12 cellular contexts compared by ENCODE assay signal in genomic region chr10:114537791-114538543, GRCh38.
A peak's percentile ranks its signal among the peaks of the same experiment; 100 is the strongest.
DNase-seq lines count a peak whose midpoint lies in the region; ATAC-seq, FAIRE-seq and TF ChIP-seq lines count a peak whose summit lies in the region.
"Had no signal": no experiment of that assay in that cellular context is flagged by ENCODE, and none has a peak within 500 bp of the region (broad histone marks: within the 10 kb centered on the region; RNA-seq: fewer than 3 reads in every experiment).

No MANE protein-coding gene starts in this region.

- H4K5ac ChIP-seq in H1 (ENCODE audit: insufficient read length, low read depth, low read length), result no peak overlapping the region

- H3K9me3 ChIP-seq in OCI-LY1 (ENCODE audit: low read length), result no peaks in the 10 kb centered on the region
- H3K9me3 ChIP-seq in H1 (ENCODE audit: insufficient read depth in 2 of 2, low read depth in 1 of 2, low read length in 1 of 2), result peaks cover 0 to 3% of the 10 kb centered on the region in 2 experiments; a peak in 1 of 4 replicates
- H3K9me3 ChIP-seq: thoracic aorta had no signal

- no peaks in the 10 kb centered on the region for H3F3A ChIP-seq in OCI-LY1 (ENCODE audit: insufficient read depth, low read length)

- WGBS in H1 (ENCODE audit: extremely low coverage in 1 of 2, insufficient coverage in 1 of 2, insufficient read length in 1 of 2, insufficient replicate concordance in 2 of 2, low coverage in 1 of 2, low lambda C conversion rate in 2 of 2, missing lambda C conversion rate in 1 of 2), 2 experiments, result 24% methylated on average over 5 of the region's 5 CpGs; no CpG with 5 or more reads in 1 of the 2 experiments

- H4K91ac ChIP-seq in H1 (replicated peaks; ENCODE audit: insufficient read length, low read length), result no peak overlapping the region

- no peak overlapping the region for H2BK5ac ChIP-seq in H1 (ENCODE audit: low read depth, low read length)

- no peak overlapping the region for H3K4ac ChIP-seq in H1 (replicated peaks; ENCODE audit: insufficient read length, low read depth, low read length)

- no peak overlapping the region for H3K56ac ChIP-seq in H1 (replicated peaks; ENCODE audit: insufficient read length, low read depth, low read length)

- no peaks in the 10 kb centered on the region for H3K9me2 ChIP-seq in OCI-LY1 (ENCODE audit: low read depth, low read length)

- H3K36me3 Mint-ChIP-seq in activated naive CD4-positive, alpha-beta T cell treated with anti-CD3 and anti-CD28 coated beads, Interleukin-2, amount 50 U/mL, for 24 hours, result no peaks in the 10 kb centered on the region
- no peaks in the 10 kb centered on the region for H3K36me3 Mint-ChIP-seq in stimulated activated naive B cell treated with anti-CD40 and anti-IgM and Interleukin-4, amounts not matched to agents 10 μg/mL and 1 μg/mL and 100 μg/mL, for 72 hours

- no peak overlapping the region for H2BK120ac ChIP-seq in H1 (replicated peaks; ENCODE audit: low read depth, low read length)

- no peak overlapping the region for H2AK5ac ChIP-seq in H1 (ENCODE audit: low read depth, low read length)

- H3K79me1 ChIP-seq in H1 (ENCODE audit: low read depth, low read length), result no peaks in the 10 kb centered on the region

- no peak overlapping the region for H3K23ac ChIP-seq in H1 (ENCODE audit: insufficient read length)

- no peaks in the 10 kb centered on the region for H3K27me3 Mint-ChIP-seq in activated naive CD4-positive, alpha-beta T cell treated with anti-CD3 and anti-CD28 coated beads, Interleukin-2, amount 50 U/mL, for 24 hours
- H3K27me3 Mint-ChIP-seq in stimulated activated naive B cell treated with anti-CD40 and anti-IgM and Interleukin-4, amounts not matched to agents 10 μg/mL and 1 μg/mL and 100 μg/mL, for 72 hours, result no peaks in the 10 kb centered on the region

- H3K9me3 Mint-ChIP-seq in activated naive CD4-positive, alpha-beta T cell treated with anti-CD3 and anti-CD28 coated beads, Interleukin-2, amount 50 U/mL, for 24 hours, result no peaks in the 10 kb centered on the region
- peaks cover 0 to 2% of the 10 kb centered on the region in 2 donors for H3K9me3 Mint-ChIP-seq in stimulated activated naive B cell treated with anti-CD40 and anti-IgM and Interleukin-4, amounts not matched to agents 10 μg/mL and 1 μg/mL and 100 μg/mL, for 72 hours

- no peak overlapping the region for H3K27ac ChIP-seq in OCI-LY1 (ENCODE audit: low read depth, low read length, poor library complexity, severe bottlenecking)
- no peak overlapping the region for H3K27ac ChIP-seq in H1 (ENCODE audit: low read depth, low read length)
- H3K27ac ChIP-seq: thoracic aorta had no signal

- no peak overlapping the region for H2BK15ac ChIP-seq in H1 (ENCODE audit: low read length)

- ATAC-seq in stimulated activated naive B cell treated with anti-CD40 and anti-IgM and Interleukin-4, amounts not matched to agents 10 μg/mL and 1 μg/mL and 100 μg/mL, for 72 hours (replicated peaks), result no peak

- H3K79me2 ChIP-seq in OCI-LY1 (ENCODE audit: insufficient read depth, low read length), result no peaks in the 10 kb centered on the region
- no peaks in the 10 kb centered on the region for H3K79me2 ChIP-seq in H1 (ENCODE audit: control insufficient read depth in 1 of 2, insufficient read depth in 2 of 2, low read length in 2 of 2)

- H3K23me2 ChIP-seq in H1 (ENCODE audit: low read depth, low read length), result no peaks in the 10 kb centered on the region

- H3K9ac ChIP-seq in OCI-LY1 (ENCODE audit: low read length) (no peak overlapping the region; the same call in 1 of the 2 replicates), H1 (replicated peaks in 1 of 4; ENCODE audit: extremely low read depth in 1 of 4, low read depth in 3 of 4, low read length in 3 of 4) (peak overlapping the region in 1 of 4 experiments; percentile 16; a peak in 2 of 7 replicates)

- H3K4me1 ChIP-seq in OCI-LY1 (ENCODE audit: insufficient read depth, low read length, severe bottlenecking), result peaks cover 22% of the 10 kb centered on the region
- H3K4me1 ChIP-seq in H1 (replicated peaks in 1 of 4; ENCODE audit: control insufficient read depth in 3 of 4, insufficient read depth in 4 of 4, low read length in 3 of 4), result peaks cover 6 to 11% (median 10%) of the 10 kb centered on the region in 4 experiments

- POLR2A ChIA-PET in H1 (lab: Charles Lee; ENCODE audit: partially characterized antibody), result interaction anchor here (1.5 kb wide), 1 partner anchor 11 kb away, joined by 6 read pairs; no protein-coding TSS in a partner anchor

- peak overlapping the region; percentile 91 for H3K27ac Mint-ChIP-seq in activated naive CD4-positive, alpha-beta T cell treated with anti-CD3 and anti-CD28 coated beads, Interleukin-2, amount 50 U/mL, for 24 hours
- H3K27ac Mint-ChIP-seq in stimulated activated naive B cell treated with anti-CD40 and anti-IgM and Interleukin-4, amounts not matched to agents 10 μg/mL and 1 μg/mL and 100 μg/mL, for 72 hours, result peak overlapping the region; percentile 20

- no peak overlapping the region for H4K8ac ChIP-seq in H1 (ENCODE audit: extremely low read depth, insufficient read depth, low read length)

- H2AFZ ChIP-seq in OCI-LY1 (ENCODE audit: low read length) (no peak overlapping the region), H1 (ENCODE audit: low read length) (no peak overlapping the region)

- H2BK20ac ChIP-seq in H1 (ENCODE audit: low read length), result no peak overlapping the region

- no peak for TF ChIP-seq RAD21 in H1 (IDR thresholded peaks at IDR 0.05 in 1 of 2, conservative IDR thresholded peaks at IDR 0.05 in 1 of 2; ENCODE audit: low read depth in 2 of 2, low read length in 2 of 2)

- no peak overlapping the region for H3K18ac ChIP-seq in H1 (ENCODE audit: extremely low read depth, low read length)

- TF ChIP-seq CTCF in OCI-LY1 (IDR thresholded peaks at IDR 0.05; ENCODE audit: low read length) (no peak), H1 (IDR thresholded peaks at IDR 0.05; ENCODE audit: control extremely low read depth in 1 of 3, insufficient read depth in 1 of 3, low read depth in 1 of 3, low read length in 3 of 3) (no peak), D721Med (IDR thresholded peaks at IDR 0.05; ENCODE audit: insufficient read depth, missing control alignments) (no peak)

- H3K36me3 ChIP-seq in OCI-LY1 (ENCODE audit: insufficient read depth, low read length), result no peaks in the 10 kb centered on the region
- H3K36me3 ChIP-seq in H1 (ENCODE audit: control insufficient read depth in 2 of 4, insufficient read depth in 4 of 4, low read length in 3 of 4), result no peaks in the 10 kb centered on the region
- H3K36me3 ChIP-seq: thoracic aorta had no signal

- peak overlapping the region; percentile 75 for H3K4me3 Mint-ChIP-seq in activated naive CD4-positive, alpha-beta T cell treated with anti-CD3 and anti-CD28 coated beads, Interleukin-2, amount 50 U/mL, for 24 hours
- peak overlapping the region; percentile 29 to 30 for H3K4me3 Mint-ChIP-seq in stimulated activated naive B cell treated with anti-CD40 and anti-IgM and Interleukin-4, amounts not matched to agents 10 μg/mL and 1 μg/mL and 100 μg/mL, for 72 hours

- TF ChIP-seq EP300 in H1 (IDR thresholded peaks at IDR 0.05; ENCODE audit: borderline replicate concordance in 1 of 2, low read depth in 2 of 2, low read length in 2 of 2), result no peak

- no peak for DNase-seq in activated naive CD4-positive, alpha-beta T cell treated with Interleukin-2 at 50 U/mL for 16 hours
- DNase-seq in H1 (ENCODE audit: low read depth in 1 of 2, low spot score in 2 of 2) (no peak), middle frontal gyrus (ENCODE audit: extremely low spot score, low spot score) (no peak), T-helper 9 cell (no peak), D721Med (ENCODE audit: insufficient read length, low spot score) (no peak)
- no peak for DNase-seq in stimulated activated naive B cell treated with anti-CD40 and anti-IgM and Interleukin-4, amounts not matched to agents 10 μg/mL and 1 μg/mL and 100 μg/mL, for 72 hours
- DNase-seq: KBM-7, NCI-H2081 treated with DMSO at 0.1 percent for 48 hours had no signal

- peak; percentile 48 for FAIRE-seq in H1 (lab: Jason Lieb, UNC)
- no peak for FAIRE-seq in D721Med (lab: Jason Lieb, UNC)
- FAIRE-seq: colon had no signal

- H3K4me2 ChIP-seq in OCI-LY1 (ENCODE audit: low read length) (peak overlapping the region; percentile 44; the same call in 1 of the 2 replicates), H1 (ENCODE audit: insufficient read depth in 1 of 2, low read depth in 2 of 2, low read length in 2 of 2) (peak overlapping the region; percentile 38 to 72)

- CTCF ChIA-PET in H1 (lab: Charles Lee; ENCODE audit: partially characterized antibody), result interaction anchor here (0.6 to 6.4 kb wide), 5 partner anchors 9 to 104 kb away, joined by 3 to 48 read pairs (median 3); no protein-coding TSS in a partner anchor

- peaks cover 78% of the 10 kb centered on the region for H3K4me1 Mint-ChIP-seq in activated naive CD4-positive, alpha-beta T cell treated with anti-CD3 and anti-CD28 coated beads, Interleukin-2, amount 50 U/mL, for 24 hours
- peaks cover 23 to 32% of the 10 kb centered on the region in 2 donors for H3K4me1 Mint-ChIP-seq in stimulated activated naive B cell treated with anti-CD40 and anti-IgM and Interleukin-4, amounts not matched to agents 10 μg/mL and 1 μg/mL and 100 μg/mL, for 72 hours

- no peak overlapping the region for H2BK12ac ChIP-seq in H1 (ENCODE audit: low read depth, low read length)

- no peak for TF ChIP-seq POLR2A in H1 (IDR thresholded peaks at IDR 0.05; ENCODE audit: control extremely low read depth in 1 of 2, low read depth in 2 of 2, low read length in 2 of 2)

- H3K14ac ChIP-seq in H1 (ENCODE audit: insufficient read length), result no peak overlapping the region

- H3K4me3 ChIP-seq in OCI-LY1 (ENCODE audit: low read depth, low read length, poor library complexity, severe bottlenecking) (no peak overlapping the region), H1 (ENCODE audit: extremely low read depth in 1 of 4, insufficient read depth in 2 of 4, low read depth in 3 of 4, low read length in 4 of 4) (peak overlapping the region in 1 of 4 experiments; percentile 20; a peak in 3 of 8 replicates)
- H3K4me3 ChIP-seq: thoracic aorta had no signal

- H3K27me3 ChIP-seq in OCI-LY1 (ENCODE audit: insufficient read depth, low read length) (no peaks in the 10 kb centered on the region), H1 (replicated peaks in 1 of 4; ENCODE audit: control insufficient read depth in 3 of 4, extremely low read depth in 1 of 4, insufficient read depth in 3 of 4, low read length in 3 of 4) (peaks cover 0 to 10% (median 0%) of the 10 kb centered on the region in 4 experiments; a peak in 3 of 7 replicates)

- H4K20me1 ChIP-seq in OCI-LY1 (ENCODE audit: insufficient read depth, low read length) (no peaks in the 10 kb centered on the region), H1 (replicated peaks in 1 of 2; ENCODE audit: control insufficient read depth in 1 of 2, insufficient read depth in 2 of 2, low read length in 2 of 2) (no peaks in the 10 kb centered on the region)

TF ChIP-seq in H1, 55 proteins besides CTCF, POLR2A, EP300 and RAD21 (continues in another document):
- TF ChIP-seq POU5F1 (IDR thresholded peaks at IDR 0.05; ENCODE audit: low read depth, low read length), result no peak
- TF ChIP-seq CTBP2 (IDR thresholded peaks at IDR 0.05; ENCODE audit: borderline replicate concordance, insufficient read depth, insufficient read length, low read length), result no peak
- TF ChIP-seq CHD1 (IDR thresholded peaks at IDR 0.05; ENCODE audit: low read depth, low read length), result no peak
- no peak for TF ChIP-seq GABPA (IDR thresholded peaks at IDR 0.05; ENCODE audit: borderline replicate concordance, insufficient read depth, low read length)
